Comparison of ENCODE assay signal across 20 cellular contexts in the genomic region with DNA sequence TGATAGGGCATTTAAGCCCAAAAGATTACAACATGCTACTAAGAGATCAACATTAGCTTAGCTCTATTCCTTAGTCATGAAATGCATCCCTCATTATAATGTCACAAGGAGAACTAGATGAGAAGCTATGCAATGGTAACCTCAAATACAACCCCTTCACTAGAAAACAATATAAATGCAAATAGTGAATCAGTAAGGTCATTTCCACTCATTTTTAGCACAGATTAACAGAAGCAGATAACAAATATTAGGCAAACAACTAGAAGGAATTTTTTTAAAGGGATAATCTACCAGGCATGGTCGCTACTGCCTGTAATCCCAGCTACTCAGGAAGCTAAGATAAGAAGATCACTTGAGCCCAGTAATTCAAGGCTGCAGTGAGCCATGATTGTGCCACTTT. TPM values are rescaled to one million over a fixed set of nuclear protein-coding genes. Genes with fewer than 3 reads are reported as not detected.
DNase-seq lines count a peak whose midpoint lies in the region; ATAC-seq and TF ChIP-seq lines count a peak whose summit lies in the region.
"Had no signal": no experiment of that assay in that cellular context is flagged by ENCODE, and none has a peak within 500 bp of the region (broad histone marks: within the 10 kb centered on the region; RNA-seq: fewer than 3 reads in every experiment).

No MANE protein-coding gene starts in this region.

- H3K4me3 ChIP-seq in fibroblast of pulmonary artery (replicated peaks; ENCODE audit: low read depth, low read length): no peak overlapping the region
- no peak overlapping the region for H3K4me3 ChIP-seq in lower lobe of right lung
- H3K4me3 ChIP-seq: tibial nerve had no signal

- peaks cover 49 to 67% of the 10 kb centered on the region in 2 donors for H3K4me1 Mint-ChIP-seq in natural killer cell treated with Interleukin-12 subunit alpha and Interleukin-12 subunit beta and Interleukin-15 and Interleukin-18, amount 100 ng/mL, for 72 hours (ENCODE audit: low read depth in 2 of 2)
- H3K4me1 Mint-ChIP-seq in natural killer cell: peaks cover 61 to 70% of the 10 kb centered on the region in 2 donors
- peaks cover 66% of the 10 kb centered on the region for H3K4me1 Mint-ChIP-seq in activated B cell treated with CpG ODN at 0.5 μM for 24 hours

- no peaks in the 10 kb centered on the region for H3K9me3 ChIP-seq in lower lobe of right lung
- H3K9me3 ChIP-seq: tibial nerve had no signal

- H3K9me3 Mint-ChIP-seq in natural killer cell treated with Interleukin-12 subunit alpha and Interleukin-12 subunit beta and Interleukin-15 and Interleukin-18, amount 100 ng/mL, for 72 hours: no peaks in the 10 kb centered on the region
- H3K9me3 Mint-ChIP-seq in natural killer cell: no peaks in the 10 kb centered on the region
- no peaks in the 10 kb centered on the region for H3K9me3 Mint-ChIP-seq in activated B cell treated with CpG ODN at 0.5 μM for 24 hours
- H3K9me3 Mint-ChIP-seq: activated T-helper 1 cell treated with anti-CD3 and anti-CD28 coated beads, Interleukin-12 subunit alpha, Interleukin-12 subunit beta, Interleukin-2, Interleukin-4 antibody, amounts not matched to agents 30 ng/mL and 10 ng/mL and 1 ng/mL, durations not matched to agents 14 hours and 24 hours and 36 hours; neural crest cell had no signal

- H3K4me3 Mint-ChIP-seq in natural killer cell treated with Interleukin-12 subunit alpha and Interleukin-12 subunit beta and Interleukin-15 and Interleukin-18, amount 100 ng/mL, for 72 hours: peak overlapping the region; percentile 36
- H3K4me3 Mint-ChIP-seq in natural killer cell: no peak overlapping the region
- H3K4me3 Mint-ChIP-seq in activated B cell treated with CpG ODN at 0.5 μM for 24 hours: no peak overlapping the region
- H3K4me3 Mint-ChIP-seq: activated T-helper 1 cell treated with anti-CD3 and anti-CD28 coated beads, Interleukin-12 subunit alpha, Interleukin-12 subunit beta, Interleukin-2, Interleukin-4 antibody, amounts not matched to agents 30 ng/mL and 10 ng/mL and 1 ng/mL, durations not matched to agents 14 hours and 24 hours and 36 hours; neural crest cell had no signal

- no peak for DNase-seq in natural killer cell treated with Interleukin-12 subunit alpha and Interleukin-12 subunit beta and Interleukin-15 and Interleukin-18, amount 100 ng/mL, for 72 hours (ENCODE audit: low spot score)
- DNase-seq in natural killer cell: no peak
- no peak for DNase-seq in activated B cell treated with CpG ODN at 0.5 μM for 24 hours
- DNase-seq in fibroblast of pulmonary artery (ENCODE audit: low read depth): peak; percentile 75
- DNase-seq in activated CD4-positive, alpha-beta T cell treated with anti-CD3 and anti-CD28 coated beads for 48 hours: no peak
- no peak for DNase-seq in lower lobe of right lung
- DNase-seq: ACHN; central memory CD4-positive, alpha-beta T cell; DMS153; effector CD8-positive, alpha-beta T cell; NCI-H187 treated with DMSO at 0.1 percent for 48 hours; NCI-H510A; SHP77 treated with DMSO at 0.1 percent for 48 hours; stimulated activated CD4-positive, alpha-beta T cell treated with anti-CD3 and anti-CD28 coated beads, Interleukin-12 subunit alpha, Interleukin-12 subunit beta, amount 100 ng/mL, for 4 hours had no signal

- H3K27me3 Mint-ChIP-seq in natural killer cell treated with Interleukin-12 subunit alpha and Interleukin-12 subunit beta and Interleukin-15 and Interleukin-18, amount 100 ng/mL, for 72 hours: no peaks in the 10 kb centered on the region
- H3K27me3 Mint-ChIP-seq in natural killer cell (ENCODE audit: low read depth in 2 of 2): no peaks in the 10 kb centered on the region
- no peaks in the 10 kb centered on the region for H3K27me3 Mint-ChIP-seq in activated B cell treated with CpG ODN at 0.5 μM for 24 hours

- TF ChIP-seq CTCF in natural killer cell (IDR thresholded peaks at IDR 0.05) (no peak), activated B cell treated with CpG ODN at 0.5 μM for 24 hours (IDR thresholded peaks at IDR 0.05) (no peak), fibroblast of pulmonary artery (IDR thresholded peaks at IDR 0.05; ENCODE audit: low read length, missing control alignments) (no peak), lower lobe of right lung (IDR thresholded peaks at IDR 0.05) (no peak)

- no peaks in the 10 kb centered on the region for H3K36me3 ChIP-seq in lower lobe of right lung
- H3K36me3 ChIP-seq: tibial nerve had no signal

- H3K27ac ChIP-seq in lower lobe of right lung: no peak overlapping the region

- peaks cover 47% of the 10 kb centered on the region for H3K4me1 ChIP-seq in lower lobe of right lung

- H3K27ac Mint-ChIP-seq in natural killer cell treated with Interleukin-12 subunit alpha and Interleukin-12 subunit beta and Interleukin-15 and Interleukin-18, amount 100 ng/mL, for 72 hours: peak overlapping the region; percentile 61 to 75
- H3K27ac Mint-ChIP-seq in natural killer cell (peak overlapping the region in 1 of 2 donors; percentile 19), activated B cell treated with CpG ODN at 0.5 μM for 24 hours (peak overlapping the region; percentile 25)
- H3K27ac Mint-ChIP-seq: activated T-helper 1 cell treated with anti-CD3 and anti-CD28 coated beads, Interleukin-12 subunit alpha, Interleukin-12 subunit beta, Interleukin-2, Interleukin-4 antibody, amounts not matched to agents 30 ng/mL and 10 ng/mL and 1 ng/mL, durations not matched to agents 14 hours and 24 hours and 36 hours had no signal

- CTCF ChIA-PET in activated B cell treated with CpG ODN at 0.5 μM for 24 hours (lab: Charles Lee): interaction anchor here (0.6 kb wide), 1 partner anchor 162 kb away, joined by 3 read pairs; no protein-coding TSS in a partner anchor

- ATAC-seq in natural killer cell treated with Interleukin-12 subunit alpha and Interleukin-12 subunit beta and Interleukin-15 and Interleukin-18, amount 100 ng/mL, for 72 hours: no peak
- ATAC-seq in natural killer cell: no peak
- ATAC-seq in activated B cell treated with CpG ODN at 0.5 μM for 24 hours (ENCODE audit: low read depth): no peak
- ATAC-seq in GM21515 (IDR thresholded peaks at IDR 0.05; ENCODE audit: unreplicated experiment): no peak
- ATAC-seq in HG03045 (IDR thresholded peaks at IDR 0.05; ENCODE audit: unreplicated experiment): no peak
- ATAC-seq in lower lobe of right lung: no peak
- ATAC-seq: activated CD4-positive, CD25-positive, alpha-beta regulatory T cell treated with anti-CD3 and anti-CD28 coated beads, Interleukin-2, amount 50 U/mL, for 24 hours had no signal

- H3K27me3 ChIP-seq in lower lobe of right lung (ENCODE audit: low read depth): no peaks in the 10 kb centered on the region
- H3K27me3 ChIP-seq: tibial nerve had no signal

- no peaks in the 10 kb centered on the region for H3K36me3 Mint-ChIP-seq in natural killer cell treated with Interleukin-12 subunit alpha and Interleukin-12 subunit beta and Interleukin-15 and Interleukin-18, amount 100 ng/mL, for 72 hours
- H3K36me3 Mint-ChIP-seq in natural killer cell (no peaks in the 10 kb centered on the region), activated B cell treated with CpG ODN at 0.5 μM for 24 hours (ENCODE audit: low read depth) (peaks cover 15% of the 10 kb centered on the region)

- intact Hi-C loops in natural killer cell (cut with micrococcal nuclease): no loop called here
- intact Hi-C loops in activated B cell treated with CpG ODN at 0.5 μM for 24 hours (cut with micrococcal nuclease): no loop called here
- intact Hi-C loops in lower lobe of right lung (cut with DNase I): no loop called here

- POLR2A ChIA-PET in activated B cell treated with CpG ODN at 0.5 μM for 24 hours (lab: Charles Lee): interaction anchor here (0.7 kb wide), 1 partner anchor 1780 kb away, joined by 4 read pairs; no protein-coding TSS in a partner anchor

RNA-seq across cellular contexts. Expression of a gene that starts 28.2 kb away (rescaled TPM):
- 100 to 1,000 TPM in 1 of 2 donors, 10 to 100 TPM in 1; 88.7 to 111 TPM for total RNA-seq in natural killer cell treated with Interleukin-12 subunit alpha and Interleukin-12 subunit beta and Interleukin-15 and Interleukin-18, amount 100 ng/mL, for 72 hours
- total RNA-seq in natural killer cell (100 to 1,000 TPM in 2 of 3 donors, 10 to 100 TPM in 1; 71.6 to 120 (median 119) TPM), activated B cell treated with CpG ODN at 0.5 μM for 24 hours (75.0 and 88.4 TPM in 2 replicates), lower lobe of right lung (32.9 TPM)
